Comparison of ENCODE assay signal across 1 cellular context in the genomic region with DNA sequence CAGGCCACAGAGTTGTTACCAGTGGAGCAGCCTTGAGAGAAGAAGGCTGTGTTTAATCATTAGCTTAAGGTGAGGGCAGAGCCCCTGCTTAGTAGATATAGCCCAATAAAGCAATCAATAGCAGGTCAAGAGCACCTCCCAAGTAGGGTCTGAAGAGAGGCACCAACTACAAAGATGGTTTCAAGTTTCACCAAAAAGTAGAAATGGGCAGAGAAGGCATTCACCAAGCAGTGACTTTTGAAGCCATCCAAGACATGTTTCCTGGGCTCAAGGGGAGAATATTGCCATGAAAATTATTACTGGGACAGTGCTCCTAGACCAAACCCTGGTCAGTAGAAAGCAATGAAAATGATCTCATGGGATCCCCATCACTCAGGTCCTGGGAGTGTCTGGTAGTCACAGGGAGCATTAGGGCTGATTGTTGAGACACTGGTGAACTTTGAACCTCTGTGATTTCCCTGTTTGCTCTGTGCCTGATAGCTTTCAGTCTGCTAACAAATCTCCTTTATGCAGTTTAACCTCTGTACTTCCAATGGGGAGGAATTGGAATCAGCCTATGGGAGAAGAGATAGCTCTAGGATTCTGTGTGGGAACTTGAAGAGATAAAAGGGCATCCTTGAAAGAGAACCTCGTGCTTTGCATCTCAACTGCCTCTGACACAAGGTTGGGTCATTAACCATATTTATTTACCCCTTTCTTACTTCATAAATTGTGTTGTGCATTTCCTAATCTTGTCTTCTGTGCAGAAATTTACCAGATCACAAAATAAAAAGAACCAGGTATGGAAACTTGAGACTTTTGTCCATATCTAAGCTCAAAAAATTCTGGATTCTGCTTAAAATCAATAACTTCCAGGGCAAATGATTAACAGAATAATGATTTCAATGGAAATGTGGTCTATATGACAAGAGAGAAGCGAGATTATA.
A peak's percentile ranks its signal among the peaks of the same experiment; 100 is the strongest.
TF ChIP-seq lines count a peak whose summit lies in the region.

No MANE protein-coding gene starts in this region.

TF ChIP-seq in HepG2, 621 proteins besides CTCF, POLR2A, EP300 and RAD21 (continued from another document and continues in another):
- TF ChIP-seq, protein P1, sequence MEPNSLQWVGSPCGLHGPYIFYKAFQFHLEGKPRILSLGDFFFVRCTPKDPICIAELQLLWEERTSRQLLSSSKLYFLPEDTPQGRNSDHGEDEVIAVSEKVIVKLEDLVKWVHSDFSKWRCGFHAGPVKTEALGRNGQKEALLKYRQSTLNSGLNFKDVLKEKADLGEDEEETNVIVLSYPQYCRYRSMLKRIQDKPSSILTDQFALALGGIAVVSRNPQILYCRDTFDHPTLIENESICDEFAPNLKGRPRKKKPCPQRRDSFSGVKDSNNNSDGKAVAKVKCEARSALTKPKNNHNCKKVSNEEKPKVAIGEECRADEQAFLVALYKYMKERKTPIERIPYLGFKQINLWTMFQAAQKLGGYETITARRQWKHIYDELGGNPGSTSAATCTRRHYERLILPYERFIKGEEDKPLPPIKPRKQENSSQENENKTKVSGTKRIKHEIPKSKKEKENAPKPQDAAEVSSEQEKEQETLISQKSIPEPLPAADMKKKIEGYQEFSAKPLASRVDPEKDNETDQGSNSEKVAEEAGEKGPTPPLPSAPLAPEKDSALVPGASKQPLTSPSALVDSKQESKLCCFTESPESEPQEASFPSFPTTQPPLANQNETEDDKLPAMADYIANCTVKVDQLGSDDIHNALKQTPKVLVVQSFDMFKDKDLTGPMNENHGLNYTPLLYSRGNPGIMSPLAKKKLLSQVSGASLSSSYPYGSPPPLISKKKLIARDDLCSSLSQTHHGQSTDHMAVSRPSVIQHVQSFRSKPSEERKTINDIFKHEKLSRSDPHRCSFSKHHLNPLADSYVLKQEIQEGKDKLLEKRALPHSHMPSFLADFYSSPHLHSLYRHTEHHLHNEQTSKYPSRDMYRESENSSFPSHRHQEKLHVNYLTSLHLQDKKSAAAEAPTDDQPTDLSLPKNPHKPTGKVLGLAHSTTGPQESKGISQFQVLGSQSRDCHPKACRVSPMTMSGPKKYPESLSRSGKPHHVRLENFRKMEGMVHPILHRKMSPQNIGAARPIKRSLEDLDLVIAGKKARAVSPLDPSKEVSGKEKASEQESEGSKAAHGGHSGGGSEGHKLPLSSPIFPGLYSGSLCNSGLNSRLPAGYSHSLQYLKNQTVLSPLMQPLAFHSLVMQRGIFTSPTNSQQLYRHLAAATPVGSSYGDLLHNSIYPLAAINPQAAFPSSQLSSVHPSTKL (CRISPR knock-in tag; IDR thresholded peaks at IDR 0.05): peak; percentile 49
- TF ChIP-seq NR2F6 (IDR thresholded peaks at IDR 0.05) (peak; percentile 36; the same call in 1 of the 2 replicates), NR2F6 (CRISPR knock-in tag; IDR thresholded peaks at IDR 0.05) (no peak), ZNF850 (CRISPR knock-in tag; conservative IDR thresholded peaks at IDR 0.05) (no peak), ZNF792 (CRISPR knock-in tag; IDR thresholded peaks at IDR 0.05) (0 out of 2 replicates have a peak, but pooled peaks have one; percentile 30), RARA (CRISPR knock-in tag; IDR thresholded peaks at IDR 0.05) (peak; percentile 50; the same call in 1 of the 2 replicates), ATF7-NPFF (CRISPR knock-in tag; IDR thresholded peaks at IDR 0.05; ENCODE audit: low read depth) (no peak), ZNF577 (CRISPR knock-in tag; IDR thresholded peaks at IDR 0.05; ENCODE audit: borderline replicate concordance, low read depth) (no peak), ZNF589 (CRISPR knock-in tag; conservative IDR thresholded peaks at IDR 0.05) (no peak), KLF9 (CRISPR knock-in tag; IDR thresholded peaks at IDR 0.05; ENCODE audit: low read depth) (no peak), CEBPB (IDR thresholded peaks at IDR 0.05; ENCODE audit: borderline replicate concordance, low read depth, low read length) (no peak), EHMT2 (IDR thresholded peaks at IDR 0.05; ENCODE audit: borderline replicate concordance, low read depth, low read length) (peak; percentile 58; the same call in 1 of the 2 replicates), THAP11 (CRISPR knock-in tag; IDR thresholded peaks at IDR 0.05) (0 out of 2 replicates have a peak, but pooled peaks have one; percentile 28), ZFP90 (CRISPR knock-in tag; IDR thresholded peaks at IDR 0.05; ENCODE audit: borderline replicate concordance) (no peak), JUN (CRISPR knock-in tag; IDR thresholded peaks at IDR 0.05) (no peak), MIXL1 (CRISPR knock-in tag; IDR thresholded peaks at IDR 0.05) (no peak; the same call in 1 of the 2 replicates)
- TF ChIP-seq, protein P2, sequence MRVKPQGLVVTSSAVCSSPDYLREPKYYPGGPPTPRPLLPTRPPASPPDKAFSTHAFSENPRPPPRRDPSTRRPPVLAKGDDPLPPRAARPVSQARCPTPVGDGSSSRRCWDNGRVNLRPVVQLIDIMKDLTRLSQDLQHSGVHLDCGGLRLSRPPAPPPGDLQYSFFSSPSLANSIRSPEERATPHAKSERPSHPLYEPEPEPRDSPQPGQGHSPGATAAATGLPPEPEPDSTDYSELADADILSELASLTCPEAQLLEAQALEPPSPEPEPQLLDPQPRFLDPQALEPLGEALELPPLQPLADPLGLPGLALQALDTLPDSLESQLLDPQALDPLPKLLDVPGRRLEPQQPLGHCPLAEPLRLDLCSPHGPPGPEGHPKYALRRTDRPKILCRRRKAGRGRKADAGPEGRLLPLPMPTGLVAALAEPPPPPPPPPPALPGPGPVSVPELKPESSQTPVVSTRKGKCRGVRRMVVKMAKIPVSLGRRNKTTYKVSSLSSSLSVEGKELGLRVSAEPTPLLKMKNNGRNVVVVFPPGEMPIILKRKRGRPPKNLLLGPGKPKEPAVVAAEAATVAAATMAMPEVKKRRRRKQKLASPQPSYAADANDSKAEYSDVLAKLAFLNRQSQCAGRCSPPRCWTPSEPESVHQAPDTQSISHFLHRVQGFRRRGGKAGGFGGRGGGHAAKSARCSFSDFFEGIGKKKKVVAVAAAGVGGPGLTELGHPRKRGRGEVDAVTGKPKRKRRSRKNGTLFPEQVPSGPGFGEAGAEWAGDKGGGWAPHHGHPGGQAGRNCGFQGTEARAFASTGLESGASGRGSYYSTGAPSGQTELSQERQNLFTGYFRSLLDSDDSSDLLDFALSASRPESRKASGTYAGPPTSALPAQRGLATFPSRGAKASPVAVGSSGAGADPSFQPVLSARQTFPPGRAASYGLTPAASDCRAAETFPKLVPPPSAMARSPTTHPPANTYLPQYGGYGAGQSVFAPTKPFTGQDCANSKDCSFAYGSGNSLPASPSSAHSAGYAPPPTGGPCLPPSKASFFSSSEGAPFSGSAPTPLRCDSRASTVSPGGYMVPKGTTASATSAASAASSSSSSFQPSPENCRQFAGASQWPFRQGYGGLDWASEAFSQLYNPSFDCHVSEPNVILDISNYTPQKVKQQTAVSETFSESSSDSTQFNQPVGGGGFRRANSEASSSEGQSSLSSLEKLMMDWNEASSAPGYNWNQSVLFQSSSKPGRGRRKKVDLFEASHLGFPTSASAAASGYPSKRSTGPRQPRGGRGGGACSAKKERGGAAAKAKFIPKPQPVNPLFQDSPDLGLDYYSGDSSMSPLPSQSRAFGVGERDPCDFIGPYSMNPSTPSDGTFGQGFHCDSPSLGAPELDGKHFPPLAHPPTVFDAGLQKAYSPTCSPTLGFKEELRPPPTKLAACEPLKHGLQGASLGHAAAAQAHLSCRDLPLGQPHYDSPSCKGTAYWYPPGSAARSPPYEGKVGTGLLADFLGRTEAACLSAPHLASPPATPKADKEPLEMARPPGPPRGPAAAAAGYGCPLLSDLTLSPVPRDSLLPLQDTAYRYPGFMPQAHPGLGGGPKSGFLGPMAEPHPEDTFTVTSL (CRISPR knock-in tag; IDR thresholded peaks at IDR 0.05; ENCODE audit: borderline replicate concordance): 0 out of 2 replicates have a peak, but pooled peaks have one; percentile 55
- TF ChIP-seq, protein P3, sequence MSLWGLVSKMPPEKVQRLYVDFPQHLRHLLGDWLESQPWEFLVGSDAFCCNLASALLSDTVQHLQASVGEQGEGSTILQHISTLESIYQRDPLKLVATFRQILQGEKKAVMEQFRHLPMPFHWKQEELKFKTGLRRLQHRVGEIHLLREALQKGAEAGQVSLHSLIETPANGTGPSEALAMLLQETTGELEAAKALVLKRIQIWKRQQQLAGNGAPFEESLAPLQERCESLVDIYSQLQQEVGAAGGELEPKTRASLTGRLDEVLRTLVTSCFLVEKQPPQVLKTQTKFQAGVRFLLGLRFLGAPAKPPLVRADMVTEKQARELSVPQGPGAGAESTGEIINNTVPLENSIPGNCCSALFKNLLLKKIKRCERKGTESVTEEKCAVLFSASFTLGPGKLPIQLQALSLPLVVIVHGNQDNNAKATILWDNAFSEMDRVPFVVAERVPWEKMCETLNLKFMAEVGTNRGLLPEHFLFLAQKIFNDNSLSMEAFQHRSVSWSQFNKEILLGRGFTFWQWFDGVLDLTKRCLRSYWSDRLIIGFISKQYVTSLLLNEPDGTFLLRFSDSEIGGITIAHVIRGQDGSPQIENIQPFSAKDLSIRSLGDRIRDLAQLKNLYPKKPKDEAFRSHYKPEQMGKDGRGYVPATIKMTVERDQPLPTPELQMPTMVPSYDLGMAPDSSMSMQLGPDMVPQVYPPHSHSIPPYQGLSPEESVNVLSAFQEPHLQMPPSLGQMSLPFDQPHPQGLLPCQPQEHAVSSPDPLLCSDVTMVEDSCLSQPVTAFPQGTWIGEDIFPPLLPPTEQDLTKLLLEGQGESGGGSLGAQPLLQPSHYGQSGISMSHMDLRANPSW (CRISPR knock-in tag; IDR thresholded peaks at IDR 0.05; ENCODE audit: borderline replicate concordance): no peak; the same call in 1 of the 2 replicates
- TF ChIP-seq, protein P4, sequence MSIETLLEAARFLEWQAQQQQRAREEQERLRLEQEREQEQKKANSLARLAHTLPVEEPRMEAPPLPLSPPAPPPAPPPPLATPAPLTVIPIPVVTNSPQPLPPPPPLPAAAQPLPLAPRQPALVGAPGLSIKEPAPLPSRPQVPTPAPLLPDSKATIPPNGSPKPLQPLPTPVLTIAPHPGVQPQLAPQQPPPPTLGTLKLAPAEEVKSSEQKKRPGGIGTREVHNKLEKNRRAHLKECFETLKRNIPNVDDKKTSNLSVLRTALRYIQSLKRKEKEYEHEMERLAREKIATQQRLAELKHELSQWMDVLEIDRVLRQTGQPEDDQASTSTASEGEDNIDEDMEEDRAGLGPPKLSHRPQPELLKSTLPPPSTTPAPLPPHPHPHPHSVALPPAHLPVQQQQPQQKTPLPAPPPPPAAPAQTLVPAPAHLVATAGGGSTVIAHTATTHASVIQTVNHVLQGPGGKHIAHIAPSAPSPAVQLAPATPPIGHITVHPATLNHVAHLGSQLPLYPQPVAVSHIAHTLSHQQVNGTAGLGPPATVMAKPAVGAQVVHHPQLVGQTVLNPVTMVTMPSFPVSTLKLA (IDR thresholded peaks at IDR 0.05): no peak
- TF ChIP-seq, protein P5, sequence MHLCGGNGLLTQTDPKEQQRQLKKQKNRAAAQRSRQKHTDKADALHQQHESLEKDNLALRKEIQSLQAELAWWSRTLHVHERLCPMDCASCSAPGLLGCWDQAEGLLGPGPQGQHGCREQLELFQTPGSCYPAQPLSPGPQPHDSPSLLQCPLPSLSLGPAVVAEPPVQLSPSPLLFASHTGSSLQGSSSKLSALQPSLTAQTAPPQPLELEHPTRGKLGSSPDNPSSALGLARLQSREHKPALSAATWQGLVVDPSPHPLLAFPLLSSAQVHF (CRISPR knock-in tag; IDR thresholded peaks at IDR 0.05): no peak
- TF ChIP-seq, protein P6, sequence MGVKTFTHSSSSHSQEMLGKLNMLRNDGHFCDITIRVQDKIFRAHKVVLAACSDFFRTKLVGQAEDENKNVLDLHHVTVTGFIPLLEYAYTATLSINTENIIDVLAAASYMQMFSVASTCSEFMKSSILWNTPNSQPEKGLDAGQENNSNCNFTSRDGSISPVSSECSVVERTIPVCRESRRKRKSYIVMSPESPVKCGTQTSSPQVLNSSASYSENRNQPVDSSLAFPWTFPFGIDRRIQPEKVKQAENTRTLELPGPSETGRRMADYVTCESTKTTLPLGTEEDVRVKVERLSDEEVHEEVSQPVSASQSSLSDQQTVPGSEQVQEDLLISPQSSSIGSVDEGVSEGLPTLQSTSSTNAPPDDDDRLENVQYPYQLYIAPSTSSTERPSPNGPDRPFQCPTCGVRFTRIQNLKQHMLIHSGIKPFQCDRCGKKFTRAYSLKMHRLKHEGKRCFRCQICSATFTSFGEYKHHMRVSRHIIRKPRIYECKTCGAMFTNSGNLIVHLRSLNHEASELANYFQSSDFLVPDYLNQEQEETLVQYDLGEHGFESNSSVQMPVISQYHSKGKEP (CRISPR knock-in tag; IDR thresholded peaks at IDR 0.05): no peak
- TF ChIP-seq, protein P7, sequence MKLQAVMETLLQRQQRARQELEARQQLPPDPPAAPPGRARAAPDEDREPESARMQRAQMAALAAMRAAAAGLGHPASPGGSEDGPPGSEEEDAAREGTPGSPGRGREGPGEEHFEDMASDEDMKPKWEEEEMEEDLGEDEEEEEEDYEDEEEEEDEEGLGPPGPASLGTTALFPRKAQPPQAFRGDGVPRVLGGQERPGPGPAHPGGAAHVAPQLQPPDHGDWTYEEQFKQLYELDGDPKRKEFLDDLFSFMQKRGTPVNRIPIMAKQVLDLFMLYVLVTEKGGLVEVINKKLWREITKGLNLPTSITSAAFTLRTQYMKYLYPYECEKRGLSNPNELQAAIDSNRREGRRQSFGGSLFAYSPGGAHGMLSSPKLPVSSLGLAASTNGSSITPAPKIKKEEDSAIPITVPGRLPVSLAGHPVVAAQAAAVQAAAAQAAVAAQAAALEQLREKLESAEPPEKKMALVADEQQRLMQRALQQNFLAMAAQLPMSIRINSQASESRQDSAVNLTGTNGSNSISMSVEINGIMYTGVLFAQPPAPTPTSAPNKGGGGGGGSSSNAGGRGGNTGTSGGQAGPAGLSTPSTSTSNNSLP (IDR thresholded peaks at IDR 0.05; ENCODE audit: low read depth, low read length): 0 out of 2 replicates have a peak, but pooled peaks have one; percentile 23
- TF ChIP-seq, protein P8, sequence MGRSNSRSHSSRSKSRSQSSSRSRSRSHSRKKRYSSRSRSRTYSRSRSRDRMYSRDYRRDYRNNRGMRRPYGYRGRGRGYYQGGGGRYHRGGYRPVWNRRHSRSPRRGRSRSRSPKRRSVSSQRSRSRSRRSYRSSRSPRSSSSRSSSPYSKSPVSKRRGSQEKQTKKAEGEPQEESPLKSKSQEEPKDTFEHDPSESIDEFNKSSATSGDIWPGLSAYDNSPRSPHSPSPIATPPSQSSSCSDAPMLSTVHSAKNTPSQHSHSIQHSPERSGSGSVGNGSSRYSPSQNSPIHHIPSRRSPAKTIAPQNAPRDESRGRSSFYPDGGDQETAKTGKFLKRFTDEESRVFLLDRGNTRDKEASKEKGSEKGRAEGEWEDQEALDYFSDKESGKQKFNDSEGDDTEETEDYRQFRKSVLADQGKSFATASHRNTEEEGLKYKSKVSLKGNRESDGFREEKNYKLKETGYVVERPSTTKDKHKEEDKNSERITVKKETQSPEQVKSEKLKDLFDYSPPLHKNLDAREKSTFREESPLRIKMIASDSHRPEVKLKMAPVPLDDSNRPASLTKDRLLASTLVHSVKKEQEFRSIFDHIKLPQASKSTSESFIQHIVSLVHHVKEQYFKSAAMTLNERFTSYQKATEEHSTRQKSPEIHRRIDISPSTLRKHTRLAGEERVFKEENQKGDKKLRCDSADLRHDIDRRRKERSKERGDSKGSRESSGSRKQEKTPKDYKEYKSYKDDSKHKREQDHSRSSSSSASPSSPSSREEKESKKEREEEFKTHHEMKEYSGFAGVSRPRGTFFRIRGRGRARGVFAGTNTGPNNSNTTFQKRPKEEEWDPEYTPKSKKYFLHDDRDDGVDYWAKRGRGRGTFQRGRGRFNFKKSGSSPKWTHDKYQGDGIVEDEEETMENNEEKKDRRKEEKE (IDR thresholded peaks at IDR 0.05): no peak
